In genomic region chr11:12534549-12534948, GRCh38 we compare ENCODE assay signal across 25 cellular contexts.
"Had no signal": no experiment of that assay in that cellular context is flagged by ENCODE, and none has a peak within 500 bp of the region (broad histone marks: within the 10 kb centered on the region; RNA-seq: fewer than 3 reads in every experiment).

No MANE protein-coding gene starts in this region.

- ATAC-seq: activated CD4-positive, CD25-positive, alpha-beta regulatory T cell treated with anti-CD3 and anti-CD28 coated beads, Interleukin-2, amount 50 U/mL, for 24 hours; effector memory CD8-positive, alpha-beta T cell; gastroesophageal sphincter; left lung had no signal

- H3K27ac Mint-ChIP-seq: effector memory CD8-positive, alpha-beta T cell had no signal

- H3K9me3 Mint-ChIP-seq: effector memory CD8-positive, alpha-beta T cell had no signal

- H3K9me3 ChIP-seq: gastroesophageal sphincter, left lung, ovary, testis, transverse colon had no signal

- H3K27ac ChIP-seq: brain microvascular endothelial cell, gastroesophageal sphincter, hepatocyte, left lung, ovary, testis, WERI-Rb-1 had no signal

- H3K27me3 ChIP-seq: brain microvascular endothelial cell, gastroesophageal sphincter, hepatocyte, left lung, ovary, testis, transverse colon had no signal

- H3K4me3 Mint-ChIP-seq: effector memory CD8-positive, alpha-beta T cell had no signal

- H3K4me3 ChIP-seq: gastroesophageal sphincter, hepatocyte, left lung, lung, ovary, testis, transverse colon had no signal

- H3K36me3 ChIP-seq: ovary, transverse colon, WERI-Rb-1 had no signal

- DNase-seq: activated CD4-positive, alpha-beta T cell treated with anti-CD3 and anti-CD28 coated beads for 48 hours; activated CD4-positive, alpha-beta T cell treated with anti-CD3 and anti-CD28 coated beads, Interleukin-2, amount 50 U/mL, for 48 hours; activated CD8-positive, alpha-beta memory T cell treated with anti-CD3 and anti-CD28 coated beads, Interleukin-2, amount 50 U/mL, for 4 hours; activated gamma-delta T cell treated with Interleukin-2 at 50 U/mL for 16 hours; activated naive CD4-positive, alpha-beta T cell treated with anti-CD3 and anti-CD28 coated beads, Interleukin-2, amount 50 U/mL, for 16 hours; activated T-cell treated with anti-CD3 and anti-CD28 coated beads, Interleukin-2, amount 50 U/mL, for 1 hour; amniotic stem cell; brain microvascular endothelial cell; caudate nucleus; cortex of kidney; effector memory CD8-positive, alpha-beta T cell; kidney; left lung; mesendoderm; ovary; stimulated activated CD4-positive, alpha-beta T cell treated with anti-CD3 and anti-CD28 coated beads, Interleukin-2, amount 100 ng/mL, for 48 hours; stimulated activated naive CD4-positive, alpha-beta T cell treated with Interleukin-2 at 50 U/mL for 16 hours; T-helper 1 cell; testis; transverse colon; WERI-Rb-1 had no signal
